Comparison of ENCODE assay signal across 1 cellular context in the genomic region with DNA sequence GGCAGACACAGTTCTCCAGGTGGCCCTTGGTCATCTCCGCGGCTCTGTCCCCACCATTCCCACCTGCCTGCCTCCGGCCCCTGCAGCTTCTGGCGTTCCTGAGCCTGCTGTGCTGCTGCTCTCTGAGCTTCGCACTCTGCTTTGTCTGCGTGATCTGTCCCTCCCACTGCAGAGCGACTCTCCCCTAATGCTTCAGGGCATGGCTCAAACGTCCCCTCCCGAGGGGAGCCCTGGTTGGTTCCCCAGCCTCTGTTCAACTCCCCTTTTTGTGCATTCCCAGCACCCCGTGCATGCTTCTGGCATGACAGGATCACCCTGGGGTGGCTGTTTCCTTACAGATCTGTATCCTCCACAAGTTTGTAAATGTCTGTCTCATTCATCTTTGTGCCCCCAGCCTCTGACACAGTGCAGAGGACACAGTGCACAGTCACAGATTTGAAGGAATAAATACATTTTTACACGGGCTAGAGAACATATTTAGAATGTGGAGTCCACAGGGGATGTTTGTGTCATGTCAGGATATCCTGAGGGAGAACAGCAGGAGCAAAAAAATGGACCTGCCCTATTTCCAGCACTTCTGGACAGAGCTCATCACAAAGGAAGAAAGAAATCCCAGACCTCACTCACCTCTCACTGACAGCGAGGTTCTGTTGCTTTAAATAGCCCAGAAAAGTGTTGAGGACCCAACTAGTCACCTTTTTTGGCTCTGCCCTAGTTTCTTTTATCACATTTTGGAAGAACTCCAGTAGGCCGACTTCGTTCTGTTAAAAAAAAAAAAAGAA.
TF ChIP-seq lines count a peak whose summit lies in the region.

No MANE protein-coding gene starts in this region.

TF ChIP-seq in H1, 55 proteins besides CTCF, POLR2A, EP300 and RAD21:
- TF ChIP-seq TAF1 (IDR thresholded peaks at IDR 0.05; ENCODE audit: low read depth, low read length) (no peak), SP4 (IDR thresholded peaks at IDR 0.05; ENCODE audit: low read length) (no peak), SP2 (IDR thresholded peaks at IDR 0.05; ENCODE audit: low read length) (no peak), CBX8 (IDR thresholded peaks at IDR 0.05; ENCODE audit: borderline replicate concordance, low read depth, low read length) (no peak)
- TF ChIP-seq, protein P1, sequence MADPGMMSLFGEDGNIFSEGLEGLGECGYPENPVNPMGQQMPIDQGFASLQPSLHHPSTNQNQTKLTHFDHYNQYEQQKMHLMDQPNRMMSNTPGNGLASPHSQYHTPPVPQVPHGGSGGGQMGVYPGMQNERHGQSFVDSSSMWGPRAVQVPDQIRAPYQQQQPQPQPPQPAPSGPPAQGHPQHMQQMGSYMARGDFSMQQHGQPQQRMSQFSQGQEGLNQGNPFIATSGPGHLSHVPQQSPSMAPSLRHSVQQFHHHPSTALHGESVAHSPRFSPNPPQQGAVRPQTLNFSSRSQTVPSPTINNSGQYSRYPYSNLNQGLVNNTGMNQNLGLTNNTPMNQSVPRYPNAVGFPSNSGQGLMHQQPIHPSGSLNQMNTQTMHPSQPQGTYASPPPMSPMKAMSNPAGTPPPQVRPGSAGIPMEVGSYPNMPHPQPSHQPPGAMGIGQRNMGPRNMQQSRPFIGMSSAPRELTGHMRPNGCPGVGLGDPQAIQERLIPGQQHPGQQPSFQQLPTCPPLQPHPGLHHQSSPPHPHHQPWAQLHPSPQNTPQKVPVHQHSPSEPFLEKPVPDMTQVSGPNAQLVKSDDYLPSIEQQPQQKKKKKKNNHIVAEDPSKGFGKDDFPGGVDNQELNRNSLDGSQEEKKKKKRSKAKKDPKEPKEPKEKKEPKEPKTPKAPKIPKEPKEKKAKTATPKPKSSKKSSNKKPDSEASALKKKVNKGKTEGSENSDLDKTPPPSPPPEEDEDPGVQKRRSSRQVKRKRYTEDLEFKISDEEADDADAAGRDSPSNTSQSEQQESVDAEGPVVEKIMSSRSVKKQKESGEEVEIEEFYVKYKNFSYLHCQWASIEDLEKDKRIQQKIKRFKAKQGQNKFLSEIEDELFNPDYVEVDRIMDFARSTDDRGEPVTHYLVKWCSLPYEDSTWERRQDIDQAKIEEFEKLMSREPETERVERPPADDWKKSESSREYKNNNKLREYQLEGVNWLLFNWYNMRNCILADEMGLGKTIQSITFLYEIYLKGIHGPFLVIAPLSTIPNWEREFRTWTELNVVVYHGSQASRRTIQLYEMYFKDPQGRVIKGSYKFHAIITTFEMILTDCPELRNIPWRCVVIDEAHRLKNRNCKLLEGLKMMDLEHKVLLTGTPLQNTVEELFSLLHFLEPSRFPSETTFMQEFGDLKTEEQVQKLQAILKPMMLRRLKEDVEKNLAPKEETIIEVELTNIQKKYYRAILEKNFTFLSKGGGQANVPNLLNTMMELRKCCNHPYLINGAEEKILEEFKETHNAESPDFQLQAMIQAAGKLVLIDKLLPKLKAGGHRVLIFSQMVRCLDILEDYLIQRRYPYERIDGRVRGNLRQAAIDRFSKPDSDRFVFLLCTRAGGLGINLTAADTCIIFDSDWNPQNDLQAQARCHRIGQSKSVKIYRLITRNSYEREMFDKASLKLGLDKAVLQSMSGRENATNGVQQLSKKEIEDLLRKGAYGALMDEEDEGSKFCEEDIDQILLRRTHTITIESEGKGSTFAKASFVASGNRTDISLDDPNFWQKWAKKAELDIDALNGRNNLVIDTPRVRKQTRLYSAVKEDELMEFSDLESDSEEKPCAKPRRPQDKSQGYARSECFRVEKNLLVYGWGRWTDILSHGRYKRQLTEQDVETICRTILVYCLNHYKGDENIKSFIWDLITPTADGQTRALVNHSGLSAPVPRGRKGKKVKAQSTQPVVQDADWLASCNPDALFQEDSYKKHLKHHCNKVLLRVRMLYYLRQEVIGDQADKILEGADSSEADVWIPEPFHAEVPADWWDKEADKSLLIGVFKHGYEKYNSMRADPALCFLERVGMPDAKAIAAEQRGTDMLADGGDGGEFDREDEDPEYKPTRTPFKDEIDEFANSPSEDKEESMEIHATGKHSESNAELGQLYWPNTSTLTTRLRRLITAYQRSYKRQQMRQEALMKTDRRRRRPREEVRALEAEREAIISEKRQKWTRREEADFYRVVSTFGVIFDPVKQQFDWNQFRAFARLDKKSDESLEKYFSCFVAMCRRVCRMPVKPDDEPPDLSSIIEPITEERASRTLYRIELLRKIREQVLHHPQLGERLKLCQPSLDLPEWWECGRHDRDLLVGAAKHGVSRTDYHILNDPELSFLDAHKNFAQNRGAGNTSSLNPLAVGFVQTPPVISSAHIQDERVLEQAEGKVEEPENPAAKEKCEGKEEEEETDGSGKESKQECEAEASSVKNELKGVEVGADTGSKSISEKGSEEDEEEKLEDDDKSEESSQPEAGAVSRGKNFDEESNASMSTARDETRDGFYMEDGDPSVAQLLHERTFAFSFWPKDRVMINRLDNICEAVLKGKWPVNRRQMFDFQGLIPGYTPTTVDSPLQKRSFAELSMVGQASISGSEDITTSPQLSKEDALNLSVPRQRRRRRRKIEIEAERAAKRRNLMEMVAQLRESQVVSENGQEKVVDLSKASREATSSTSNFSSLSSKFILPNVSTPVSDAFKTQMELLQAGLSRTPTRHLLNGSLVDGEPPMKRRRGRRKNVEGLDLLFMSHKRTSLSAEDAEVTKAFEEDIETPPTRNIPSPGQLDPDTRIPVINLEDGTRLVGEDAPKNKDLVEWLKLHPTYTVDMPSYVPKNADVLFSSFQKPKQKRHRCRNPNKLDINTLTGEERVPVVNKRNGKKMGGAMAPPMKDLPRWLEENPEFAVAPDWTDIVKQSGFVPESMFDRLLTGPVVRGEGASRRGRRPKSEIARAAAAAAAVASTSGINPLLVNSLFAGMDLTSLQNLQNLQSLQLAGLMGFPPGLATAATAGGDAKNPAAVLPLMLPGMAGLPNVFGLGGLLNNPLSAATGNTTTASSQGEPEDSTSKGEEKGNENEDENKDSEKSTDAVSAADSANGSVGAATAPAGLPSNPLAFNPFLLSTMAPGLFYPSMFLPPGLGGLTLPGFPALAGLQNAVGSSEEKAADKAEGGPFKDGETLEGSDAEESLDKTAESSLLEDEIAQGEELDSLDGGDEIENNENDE (IDR thresholded peaks at IDR 0.05; ENCODE audit: insufficient replicate concordance, low read length), result no peak
